In genomic region chr19:38848299-38849146, GRCh38 we compare ENCODE assay signal across 1 cellular context.
TF ChIP-seq lines count a peak whose summit lies in the region.

No MANE protein-coding gene starts in this region.

TF ChIP-seq in IMR-90, 13 proteins besides CTCF, POLR2A, EP300 and RAD21 (continued from another document):
- TF ChIP-seq RCOR1 (IDR thresholded peaks at IDR 0.05; ENCODE audit: insufficient replicate concordance, low read length): no peak
TF ChIP-seq in IMR-90: peak in this region for 0.
